23 cellular contexts compared by ENCODE assay signal in the genomic region with DNA sequence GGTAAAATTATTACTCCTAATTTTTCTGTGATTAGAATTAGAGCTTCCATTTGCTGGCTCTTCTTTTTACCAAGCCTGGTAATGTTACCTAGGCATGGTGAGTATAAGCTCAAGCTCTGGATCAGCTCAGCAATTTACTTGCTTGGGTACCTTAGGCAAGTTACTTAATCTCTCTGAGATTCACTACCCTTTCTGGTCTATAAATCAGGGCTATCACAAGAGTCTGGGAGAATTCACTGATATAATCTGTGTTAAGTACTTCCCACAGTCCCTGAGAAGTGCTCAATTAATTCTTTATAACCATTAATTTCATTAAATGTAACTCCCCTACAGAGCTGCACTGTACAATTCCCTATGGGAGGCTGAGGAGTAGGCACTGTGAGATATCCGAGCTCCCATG. TPM values are rescaled to one million over a fixed set of nuclear protein-coding genes. Genes with fewer than 3 reads are reported as not detected.
DNase-seq lines count a peak whose midpoint lies in the region; ATAC-seq, FAIRE-seq and TF ChIP-seq lines count a peak whose summit lies in the region.
"Had no signal": no experiment of that assay in that cellular context is flagged by ENCODE, and none has a peak within 500 bp of the region (broad histone marks: within the 10 kb centered on the region; RNA-seq: fewer than 3 reads in every experiment).

No MANE protein-coding gene starts in this region.

- no peak overlapping the region for H3K4me3 Mint-ChIP-seq in astrocyte (ENCODE audit: unreplicated experiment)
- H3K4me3 Mint-ChIP-seq: H9, IgD-negative memory B cell had no signal

- 100% methylated on average over 1 of the region's 1 CpG for WGBS in HepG2 (ENCODE audit: low lambda C conversion rate)
- 91% methylated on average over 1 of the region's 1 CpG for WGBS in right lobe of liver (ENCODE audit: insufficient coverage, low coverage, low lambda C conversion rate, missing lambda C conversion rate)

- BruUV-seq in HepG2 (replicated peaks; lab: Mats Ljungman, UMichigan) (no TSS peak), Panc1 (replicated peaks; lab: Mats Ljungman, UMichigan) (no TSS peak)

- no peak for DNase-seq in HepG2 (ENCODE audit: low spot score)
- DNase-seq in right lobe of liver = no peak
- no peak for DNase-seq in Panc1 (ENCODE audit: low read depth, low spot score)
- DNase-seq in astrocyte (ENCODE audit: low read depth) = no peak
- DNase-seq in Right ventricle myocardium inferior (ENCODE audit: missing footprints) = no peak
- no peak for DNase-seq in iPS-NIHi11 (ENCODE audit: low spot score)
- DNase-seq in activated CD4-positive, alpha-beta T cell treated with anti-CD3 and anti-CD28 coated beads for 4 hours = no peak
- DNase-seq: ACHN, Caco-2, DMS153, GDM1, H9, Kasumi-1, MG63, NCI-H1048, NCI-H1436, NCI-H2029, NCI-H446 treated with DMSO at 0.1 percent for 48 hours, NCI-H69, Right ventricle myocardium superior had no signal

- H2AFZ ChIP-seq in HepG2 (ENCODE audit: low read length) (no peak overlapping the region), astrocyte (ENCODE audit: low read depth, low read length) (no peak overlapping the region)

- FAIRE-seq in HepG2 (lab: Jason Lieb, UNC) (no peak), astrocyte (lab: Jason Lieb, UNC) (no peak)
- FAIRE-seq: RCC 7860 had no signal

- ATAC-seq in HepG2 (no peak), right lobe of liver (no peak), Panc1 (no peak), Right ventricle myocardium inferior (no peak)

- no peaks in the 10 kb centered on the region for H3K9me3 ChIP-seq in HepG2 (ENCODE audit: low read length)
- H3K9me3 ChIP-seq in right lobe of liver = no peaks in the 10 kb centered on the region
- H3K9me3 ChIP-seq in Panc1 (ENCODE audit: control insufficient read depth, insufficient read depth, low read depth, low read length) = no peaks in the 10 kb centered on the region
- H3K9me3 ChIP-seq in astrocyte (ENCODE audit: insufficient read depth, low read depth, low read length) = no peaks in the 10 kb centered on the region
- H3K9me3 ChIP-seq: Caco-2, MG63 had no signal

- TF ChIP-seq CTCF in HepG2 (CRISPR knock-in tag; IDR thresholded peaks at IDR 0.05) (no peak), right lobe of liver (IDR thresholded peaks at IDR 0.05) (no peak), Panc1 (IDR thresholded peaks at IDR 0.05) (no peak), astrocyte (IDR thresholded peaks at IDR 0.05; ENCODE audit: insufficient read depth, low read depth, low read length) (no peak)

- peaks cover 20 to 54% of the 10 kb centered on the region in 2 experiments for H3K36me3 ChIP-seq in HepG2 (replicated peaks in 1 of 2; ENCODE audit: control insufficient read depth in 1 of 2, insufficient read depth in 2 of 2, low read length in 2 of 2)
- peaks cover 0 to 7% (median 4%) of the 10 kb centered on the region in 4 donors for H3K36me3 ChIP-seq in right lobe of liver
- H3K36me3 ChIP-seq in Panc1 (ENCODE audit: control insufficient read depth, insufficient read depth, low read length) = 0 out of 2 replicates have a peak, but pooled peaks cover 3% of the 10 kb centered on the region
- H3K36me3 ChIP-seq in astrocyte (ENCODE audit: insufficient read depth, low read length) = no peaks in the 10 kb centered on the region

- H3K27me3 Mint-ChIP-seq in astrocyte (ENCODE audit: low read depth, unreplicated experiment) = no peaks in the 10 kb centered on the region
- H3K27me3 Mint-ChIP-seq: IgD-negative memory B cell had no signal

- H3K9me3 Mint-ChIP-seq in astrocyte (ENCODE audit: unreplicated experiment) = no peaks in the 10 kb centered on the region
- H3K9me3 Mint-ChIP-seq: H9, IgD-negative memory B cell had no signal

- H3K27ac ChIP-seq in HepG2 (ENCODE audit: extremely low read length, insufficient read depth, low read length) (no peak overlapping the region), right lobe of liver (no peak overlapping the region), Panc1 (ENCODE audit: low read length) (peak overlapping the region; percentile 75), astrocyte (ENCODE audit: low read depth, low read length) (no peak overlapping the region)
- H3K27ac ChIP-seq: C4-2B had no signal

- H3K27ac Mint-ChIP-seq in astrocyte (ENCODE audit: unreplicated experiment) = peak overlapping the region; percentile 53
- H3K27ac Mint-ChIP-seq: H9 had no signal

- CTCF ChIA-PET in HepG2 (lab: Yijun Ruan, JAX; ENCODE audit: low intra/inter-chr PET ratio, low total read pairs) (no interaction called here), Panc1 (lab: Charles Lee) (interaction anchor here (0.7 to 1.0 kb wide), 2 partner anchors 205 to 258 kb away, joined by 3 read pairs; no protein-coding TSS in a partner anchor)

- no peak overlapping the region for H3K4me3 ChIP-seq in HepG2 (replicated peaks in 1 of 3; ENCODE audit: insufficient read depth in 1 of 3, low read depth in 2 of 3, low read length in 3 of 3)
- no peak overlapping the region for H3K4me3 ChIP-seq in right lobe of liver
- H3K4me3 ChIP-seq in Panc1 (ENCODE audit: low read depth in 2 of 2, low read length in 2 of 2) = no peak overlapping the region
- H3K4me3 ChIP-seq in astrocyte (ENCODE audit: insufficient read depth, low read depth, low read length) = no peak overlapping the region
- H3K4me3 ChIP-seq: MG63 had no signal

- intact Hi-C loops in HepG2 (cut with micrococcal nuclease; ENCODE audit: unreplicated experiment) (no loop called here), right lobe of liver (cut with DNase I) (no loop called here), Panc1 (cut with micrococcal nuclease; ENCODE audit: unreplicated experiment) (no loop called here), Right ventricle myocardium inferior (cut with DNase I) (no loop called here)

- H3K9ac ChIP-seq in HepG2 (ENCODE audit: insufficient read depth, low read depth, low read length) (no peak overlapping the region), astrocyte (ENCODE audit: low read length) (no peak overlapping the region)

- peaks cover 2% of the 10 kb centered on the region for H3K36me3 Mint-ChIP-seq in astrocyte (ENCODE audit: low read depth, unreplicated experiment)

- in situ Hi-C loops in HepG2 (cut with HindIII; ENCODE audit: extremely low pct_ligation_motif_present, low pct_unique_long_range_greater_than_20kb) = no loop called here
- in situ Hi-C loops in Panc1 (cut with HindIII; ENCODE audit: low pct_unique_long_range_greater_than_20kb, low sequenced_read_pairs) = no loop called here

- H4K20me1 ChIP-seq in HepG2 (ENCODE audit: insufficient read depth, low read length) = peaks cover 97% of the 10 kb centered on the region
- H4K20me1 ChIP-seq in astrocyte (ENCODE audit: insufficient read depth, low read length) = peaks cover 53% of the 10 kb centered on the region

- POLR2A ChIA-PET in HepG2 (lab: Yijun Ruan, JAX) = no interaction called here
- POLR2A ChIA-PET in Panc1 (lab: Charles Lee) = no interaction called here

- H3K79me2 ChIP-seq in HepG2 (ENCODE audit: insufficient read depth, low read length) = peaks cover 95% of the 10 kb centered on the region
- H3K79me2 ChIP-seq in astrocyte (ENCODE audit: insufficient read depth, low read length) = peaks cover 67% of the 10 kb centered on the region

- H3K4me1 ChIP-seq in HepG2 (ENCODE audit: insufficient read depth, low read length) (peaks cover 41% of the 10 kb centered on the region), right lobe of liver (peaks cover 0 to 14% (median 0%) of the 10 kb centered on the region in 4 donors), Panc1 (ENCODE audit: control insufficient read depth, insufficient read depth, low read length) (peaks cover 69% of the 10 kb centered on the region), astrocyte (ENCODE audit: insufficient read depth, low read length) (peaks cover 4% of the 10 kb centered on the region)

- TF ChIP-seq POLR2A in HepG2 (IDR thresholded peaks at IDR 0.05; ENCODE audit: insufficient read depth in 1 of 2, low read depth in 2 of 2, low read length in 2 of 2) (no peak), right lobe of liver (IDR thresholded peaks at IDR 0.05) (no peak)

- H3K4me2 ChIP-seq in HepG2 (ENCODE audit: low read depth, low read length) (no peak overlapping the region), astrocyte (ENCODE audit: low read length) (no peak overlapping the region)

- peaks cover 32% of the 10 kb centered on the region for H3K4me1 Mint-ChIP-seq in astrocyte (ENCODE audit: low read depth, unreplicated experiment)

- H3K27me3 ChIP-seq in HepG2 (ENCODE audit: control insufficient read depth in 1 of 2, insufficient read depth in 2 of 2, low read length in 2 of 2) (no peaks in the 10 kb centered on the region), right lobe of liver (no peaks in the 10 kb centered on the region), Panc1 (ENCODE audit: control insufficient read depth, insufficient read depth, low read length) (no peaks in the 10 kb centered on the region), astrocyte (ENCODE audit: insufficient read depth, low read length) (no peaks in the 10 kb centered on the region)
- H3K27me3 ChIP-seq: MG63 had no signal

- TF ChIP-seq EP300 in HepG2 (IDR thresholded peaks at IDR 0.05; ENCODE audit: low read depth in 2 of 2, low read length in 2 of 2) (no peak), HepG2 (CRISPR knock-in tag; IDR thresholded peaks at IDR 0.05; ENCODE audit: borderline replicate concordance) (no peak)

- TF ChIP-seq RAD21 in HepG2 (CRISPR knock-in tag; IDR thresholded peaks at IDR 0.05) = no peak

RNA-seq across cellular contexts. Expression of a gene that starts 44.2 kb away (rescaled TPM):
- total RNA-seq in HepG2 (2016; rRNA removed; fragmentation: Illumina TruSeq; extraction: Trizol) = 265 and 365 TPM in 2 replicates
- 106 and 111 TPM in 2 replicates for total RNA-seq in HepG2 (2016; cell fraction: cytosol; rRNA removed; fragmentation: Illumina TruSeq; extraction: Trizol; ENCODE audit: low read depth)
- 253 and 367 TPM in 2 replicates for total RNA-seq in HepG2 (2016; cell fraction: insoluble cytoplasmic fraction; rRNA removed; fragmentation: Illumina TruSeq; extraction: Trizol)
- total RNA-seq in HepG2 (2016; cell fraction: membrane; rRNA removed; fragmentation: Illumina TruSeq; extraction: Trizol) = 267 and 271 TPM in 2 replicates
- total RNA-seq in HepG2 (2016; cell fraction: nucleus; rRNA removed; fragmentation: Illumina TruSeq; extraction: Trizol) = 271 and 302 TPM in 2 replicates
- 2,108 and 2,761 TPM in 2 replicates for polyA plus RNA-seq in HepG2 (2011; rRNA removed)
- 1,026 and 1,553 TPM in 2 replicates for polyA plus RNA-seq in HepG2 (2011; cell fraction: cytosol; rRNA removed)
- 209 and 224 TPM in 2 replicates for polyA plus RNA-seq in HepG2 (2011; cell fraction: nucleus; rRNA removed)
- polyA plus RNA-seq in HepG2 (2012) = 787 and 938 TPM in 2 replicates
- polyA plus RNA-seq in HepG2 (2016; cell fraction: cytosol; fragmentation: Illumina TruSeq; extraction: Trizol; ENCODE audit: low read depth) = 159 and 182 TPM in 2 replicates
- polyA plus RNA-seq in HepG2 (2016; cell fraction: insoluble cytoplasmic fraction; fragmentation: Illumina TruSeq; extraction: Trizol; ENCODE audit: low read depth) = 316 and 330 TPM in 2 replicates
- polyA plus RNA-seq in HepG2 (2016; cell fraction: membrane; fragmentation: Illumina TruSeq; extraction: Trizol; ENCODE audit: low read depth) = 230 and 256 TPM in 2 replicates
- polyA plus RNA-seq in HepG2 (2016; cell fraction: nucleus; fragmentation: Illumina TruSeq; extraction: Trizol; ENCODE audit: insufficient read depth, low read depth) = 368 and 391 TPM in 2 replicates
- polyA minus RNA-seq in HepG2 (2011; rRNA and poly(A)+ RNA removed; ENCODE audit: low replicate concordance) = 117 and 454 TPM in 2 replicates
- polyA minus RNA-seq in HepG2 (2011; cell fraction: cytosol; rRNA and poly(A)+ RNA removed) = 1,086 and 1,277 TPM in 2 replicates
- polyA minus RNA-seq in HepG2 (2011; cell fraction: nucleus; rRNA and poly(A)+ RNA removed) = 441 and 760 TPM in 2 replicates
- total RNA-seq in right lobe of liver = 100 to 1,000 TPM; 173 to 557 (median 229) TPM
- total RNA-seq in Panc1 (2021; ENCODE audit: unreplicated experiment) = 383 TPM
- polyA plus RNA-seq in Panc1 (2012; ENCODE audit: insufficient read length) = 252 TPM
- total RNA-seq in astrocyte = 218 and 234 TPM in 2 replicates
- 80.0 TPM for total RNA-seq in Right ventricle myocardium inferior
